19 cellular contexts compared by ENCODE assay signal in genomic region chr12:100656141-100656540, GRCh38.
"Had no signal": no experiment of that assay in that cellular context is flagged by ENCODE, and none has a peak within 500 bp of the region (broad histone marks: within the 10 kb centered on the region; RNA-seq: fewer than 3 reads in every experiment).

No MANE protein-coding gene starts in this region.

- H3K4me3 ChIP-seq: colonic mucosa, esophagus squamous epithelium, gastroesophageal sphincter, psoas muscle, spleen, stomach, thoracic aorta, transverse colon had no signal

- H3K27ac Mint-ChIP-seq: immature natural killer cell; naive thymus-derived CD4-positive, alpha-beta T cell; nephron progenitor cell had no signal

- H3K27me3 ChIP-seq: colonic mucosa, esophagus squamous epithelium, neutrophil, stomach, transverse colon had no signal

- DNase-seq: colonic mucosa; dermis blood vessel endothelial cell; esophagus squamous epithelium; foreskin fibroblast; immature natural killer cell; kidney; left colon; naive thymus-derived CD4-positive, alpha-beta T cell; nephron progenitor cell; psoas muscle; spleen; stimulated activated naive CD4-positive, alpha-beta T cell; stomach; substantia nigra; transverse colon had no signal

- ATAC-seq: gastroesophageal sphincter; left colon; naive thymus-derived CD4-positive, alpha-beta T cell; psoas muscle; sciatic nerve had no signal

- H3K9me3 ChIP-seq: colonic mucosa, esophagus squamous epithelium, neutrophil, thoracic aorta, transverse colon had no signal

- H3K4me1 Mint-ChIP-seq: immature natural killer cell, nephron progenitor cell had no signal

- H3K4me3 Mint-ChIP-seq: immature natural killer cell; naive thymus-derived CD4-positive, alpha-beta T cell; nephron progenitor cell had no signal

- H3K36me3 ChIP-seq: colonic mucosa, esophagus squamous epithelium, gastroesophageal sphincter, neutrophil, spleen, stomach, thoracic aorta, transverse colon had no signal

- H3K36me3 Mint-ChIP-seq: immature natural killer cell; naive thymus-derived CD4-positive, alpha-beta T cell had no signal

- H3K27ac ChIP-seq: colonic mucosa, esophagus squamous epithelium, gastroesophageal sphincter, neutrophil, psoas muscle, spleen, stomach, thoracic aorta, transverse colon had no signal

- H3K4me1 ChIP-seq: colonic mucosa, esophagus squamous epithelium, gastroesophageal sphincter, psoas muscle, spleen, stomach, transverse colon had no signal
